Comparison of ENCODE assay signal across 17 cellular contexts in genomic region chr3:12901631-12902045, GRCh38.
DNase-seq lines count a peak whose midpoint lies in the region; ATAC-seq and FAIRE-seq lines count a peak whose summit lies in the region.
"Had no signal": no experiment of that assay in that cellular context is flagged by ENCODE, and none has a peak within 500 bp of the region (broad histone marks: within the 10 kb centered on the region; RNA-seq: fewer than 3 reads in every experiment).

No MANE protein-coding gene starts in this region.

- peak overlapping the region; percentile 86 for H3K4me2 ChIP-seq in BLaER1
- H3K4me2 ChIP-seq: KMS-11 had no signal

- no peak overlapping the region for H3K4me3 Mint-ChIP-seq in T-helper 17 cell
- H3K4me3 Mint-ChIP-seq: CD4-positive, alpha-beta T cell had no signal

- peak overlapping the region; percentile 81 for H3K27ac Mint-ChIP-seq in T-helper 17 cell

- no peaks in the 10 kb centered on the region for H3K9me3 ChIP-seq in BLaER1
- H3K9me3 ChIP-seq in T-helper 17 cell (ENCODE audit: control insufficient read depth, low read length, poor library complexity, severe bottlenecking), result no peaks in the 10 kb centered on the region
- H3K9me3 ChIP-seq: prostate gland, SJSA1 had no signal

- ATAC-seq in T-helper 17 cell (no peak), HG03521 (IDR thresholded peaks at IDR 0.05; ENCODE audit: unreplicated experiment) (no peak), GM19395 (IDR thresholded peaks at IDR 0.05; ENCODE audit: unreplicated experiment) (no peak)
- ATAC-seq: stimulated activated naive CD8-positive, alpha-beta T cell treated with anti-CD3 and anti-CD28 coated beads, Interleukin-15, Interleukin-2, amounts not matched to agents 100 U/mL and 50 U/mL, for 24 hours had no signal

- no peak for DNase-seq in GM18507 (ENCODE audit: extremely low spot score, insufficient read length, low read depth)
- no peak for DNase-seq in T-helper 17 cell
- peak; percentile 63 for DNase-seq in iPS-NIHi7 (ENCODE audit: extremely low spot score)
- no peak for DNase-seq in mucosa of gallbladder (ENCODE audit: low spot score)
- DNase-seq in NCI-H446 treated with DMSO at 0.1 percent for 48 hours (lab: John Stamatoyannopoulos, UW), result no peak
- DNase-seq: CD4-positive, alpha-beta T cell; hippocampal formation; NCI-H345; stimulated activated CD4-positive, alpha-beta T cell treated with anti-CD3 and anti-CD28 coated beads, Interleukin-2, amount 100 ng/mL, for 48 hours; stimulated activated naive CD8-positive, alpha-beta T cell treated with anti-CD3 and anti-CD28 coated beads, Interleukin-15, Interleukin-2, amounts not matched to agents 100 U/mL and 50 U/mL, for 24 hours had no signal

- peaks cover 64% of the 10 kb centered on the region for H3K4me1 ChIP-seq in BLaER1
- H3K4me1 ChIP-seq: prostate gland, SJSA1 had no signal

- no peaks in the 10 kb centered on the region for H3K27me3 ChIP-seq in BLaER1
- H3K27me3 ChIP-seq: SJSA1 had no signal

- H3K36me3 Mint-ChIP-seq in T-helper 17 cell (ENCODE audit: low read depth), result peaks cover 7% of the 10 kb centered on the region

- FAIRE-seq in GM18507 (lab: Jason Lieb, UNC), result peak; percentile 33
- FAIRE-seq: bronchial epithelial cell had no signal

- H3K27me3 Mint-ChIP-seq in T-helper 17 cell, result no peaks in the 10 kb centered on the region
- H3K27me3 Mint-ChIP-seq: CD4-positive, alpha-beta T cell had no signal

- no peak overlapping the region for H3K27ac ChIP-seq in BLaER1
- H3K27ac ChIP-seq: KMS-11, prostate gland, SJSA1 had no signal

- peaks cover 75% of the 10 kb centered on the region for H3K36me3 ChIP-seq in BLaER1

- H3K4me1 Mint-ChIP-seq in T-helper 17 cell, result peaks cover 9% of the 10 kb centered on the region

- H3K9ac ChIP-seq in BLaER1, result no peak overlapping the region
- H3K9ac ChIP-seq: KMS-11 had no signal

- peaks cover 98% of the 10 kb centered on the region for H4K20me1 ChIP-seq in BLaER1

- no peak overlapping the region for H3K4me3 ChIP-seq in BLaER1
- H3K4me3 ChIP-seq: prostate gland, SJSA1 had no signal
